8 cellular contexts compared by ENCODE assay signal in genomic region chr2:161122772-161123530, GRCh38.
A peak's percentile ranks its signal among the peaks of the same experiment; 100 is the strongest.
DNase-seq lines count a peak whose midpoint lies in the region; ATAC-seq and TF ChIP-seq lines count a peak whose summit lies in the region.

No MANE protein-coding gene starts in this region.

- in situ Hi-C loops in astrocyte of the spinal cord (cut with HindIII; ENCODE audit: low sequenced_read_pairs), result no loop called here

- peak; percentile 94 for DNase-seq in EH (ENCODE audit: low read depth)
- peak; percentile 70 for DNase-seq in MV-4-11 (lab: John Stamatoyannopoulos, UW)
- peak; percentile 94 for DNase-seq in astrocyte of the spinal cord (ENCODE audit: low read depth, low spot score)
- peak; percentile 56 for DNase-seq in iPS-NIHi11 (ENCODE audit: low spot score)
- no peak for DNase-seq in stimulated activated effector memory CD8-positive, alpha-beta T cell treated with anti-CD3 and anti-CD28 coated beads, Interleukin-12 subunit alpha, Interleukin-12 subunit beta, amount 100 ng/mL, for 72 hours (ENCODE audit: low spot score in 2 of 2)
- DNase-seq in NCI-H2081 treated with DMSO at 0.1 percent for 48 hours (lab: John Stamatoyannopoulos, UW), result no peak

- no peaks in the 10 kb centered on the region for H3K9me3 Mint-ChIP-seq in stimulated activated effector memory CD8-positive, alpha-beta T cell treated with anti-CD3 and anti-CD28 coated beads, Interleukin-12 subunit alpha, Interleukin-12 subunit beta, amount 100 ng/mL, for 72 hours

- no peak for TF ChIP-seq CTCF in astrocyte of the spinal cord (IDR thresholded peaks at IDR 0.05; ENCODE audit: low read depth, low read length)

- peak overlapping the region; percentile 28 for H3K4me3 Mint-ChIP-seq in stimulated activated effector memory CD8-positive, alpha-beta T cell treated with anti-CD3 and anti-CD28 coated beads, Interleukin-12 subunit alpha, Interleukin-12 subunit beta, amount 100 ng/mL, for 72 hours

- peak overlapping the region; percentile 12 for H3K4me3 ChIP-seq in astrocyte of the spinal cord (ENCODE audit: low read depth, low read length)

- no peaks in the 10 kb centered on the region for H3K36me3 Mint-ChIP-seq in stimulated activated effector memory CD8-positive, alpha-beta T cell treated with anti-CD3 and anti-CD28 coated beads, Interleukin-12 subunit alpha, Interleukin-12 subunit beta, amount 100 ng/mL, for 72 hours

- ATAC-seq in GM21786 (IDR thresholded peaks at IDR 0.05; ENCODE audit: unreplicated experiment) (peak; percentile 58), HG02938 (IDR thresholded peaks at IDR 0.05; ENCODE audit: unreplicated experiment) (no peak)
- ATAC-seq in stimulated activated effector memory CD8-positive, alpha-beta T cell treated with anti-CD3 and anti-CD28 coated beads, Interleukin-12 subunit alpha, Interleukin-12 subunit beta, amount 100 ng/mL, for 72 hours, result peak; percentile 96

- H3K4me1 Mint-ChIP-seq in stimulated activated effector memory CD8-positive, alpha-beta T cell treated with anti-CD3 and anti-CD28 coated beads, Interleukin-12 subunit alpha, Interleukin-12 subunit beta, amount 100 ng/mL, for 72 hours, result peaks cover 23% of the 10 kb centered on the region

- peak overlapping the region; percentile 0 for H3K27ac Mint-ChIP-seq in stimulated activated effector memory CD8-positive, alpha-beta T cell treated with anti-CD3 and anti-CD28 coated beads, Interleukin-12 subunit alpha, Interleukin-12 subunit beta, amount 100 ng/mL, for 72 hours

Comparison
In these comparisons a context has a peak if more than half of its experiments do, and no peak if none do; other contexts are left out.
1. DNase-seq: peak in EH (single experiment), MV-4-11 (single experiment), astrocyte of the spinal cord (single experiment) and iPS-NIHi11 (single experiment); none in stimulated activated effector memory CD8-positive, alpha-beta T cell treated with anti-CD3 and anti-CD28 coated beads, Interleukin-12 subunit alpha, Interleukin-12 subunit beta, amount 100 ng/mL, for 72 hours (0 of 2) and NCI-H2081 treated with DMSO at 0.1 percent for 48 hours (single experiment).